In genomic region chr11:90476442-90477007, GRCh38 we compare ENCODE assay signal across 8 cellular contexts.
DNase-seq lines count a peak whose midpoint lies in the region; ATAC-seq, FAIRE-seq and TF ChIP-seq lines count a peak whose summit lies in the region.

No MANE protein-coding gene starts in this region.

- no peaks in the 10 kb centered on the region for H3K4me1 Mint-ChIP-seq in activated T-cell treated with anti-CD3 and anti-CD28 coated beads, Interleukin-2, amount 50 U/mL, for 24 hours (ENCODE audit: low read depth)
- no peaks in the 10 kb centered on the region for H3K4me1 Mint-ChIP-seq in neural progenitor cell

- H3K9me3 ChIP-seq in NT2/D1 (ENCODE audit: insufficient read depth, low read length) (no peaks in the 10 kb centered on the region), neural progenitor cell (ENCODE audit: low read depth) (no peaks in the 10 kb centered on the region)

- no peak overlapping the region for H3K27ac Mint-ChIP-seq in activated T-cell treated with anti-CD3 and anti-CD28 coated beads, Interleukin-2, amount 50 U/mL, for 24 hours
- H3K27ac Mint-ChIP-seq in neural progenitor cell: no peak overlapping the region

- no peaks in the 10 kb centered on the region for H3K79me2 ChIP-seq in neural progenitor cell (ENCODE audit: low read depth)

- peak; percentile 26 to 30 for DNase-seq in activated T-cell treated with anti-CD3 and anti-CD28 coated beads, Interleukin-2, amount 50 U/mL, for 48 hours
- DNase-seq in activated T-cell treated with anti-CD3 and anti-CD28 coated beads, Interleukin-2, amount 50 U/mL, for 24 hours: no peak
- DNase-seq in NT2/D1 (ENCODE audit: low read depth, low spot score) (peak; percentile 22), dermis blood vessel endothelial cell (peak; percentile 63), neural progenitor cell (ENCODE audit: low spot score) (peak; percentile 58), HTR-8/SVneo (ENCODE audit: insufficient read length, low spot score) (no peak), NCI-H1694 treated with DMSO at 0.1 percent for 48 hours (lab: John Stamatoyannopoulos, UW) (no peak)

- peak; percentile 75 for TF ChIP-seq CTCF in neural progenitor cell (IDR thresholded peaks at IDR 0.05)

- no peak overlapping the region for H3K27ac ChIP-seq in neural progenitor cell

- H3K4me1 ChIP-seq in NT2/D1 (ENCODE audit: insufficient read depth, insufficient read length): no peaks in the 10 kb centered on the region
- H3K4me1 ChIP-seq in neural progenitor cell: no peaks in the 10 kb centered on the region

- peaks cover 2% of the 10 kb centered on the region for H3K9me3 Mint-ChIP-seq in activated T-cell treated with anti-CD3 and anti-CD28 coated beads, Interleukin-2, amount 50 U/mL, for 24 hours
- H3K9me3 Mint-ChIP-seq in neural progenitor cell: no peaks in the 10 kb centered on the region

- no peak for FAIRE-seq in HTR-8/SVneo (lab: Jason Lieb, UNC)

- no peaks in the 10 kb centered on the region for H3F3A ChIP-seq in neural progenitor cell (ENCODE audit: low read depth)

- no peak overlapping the region for H2AFZ ChIP-seq in neural progenitor cell (replicated peaks)

- H3K36me3 Mint-ChIP-seq in activated T-cell treated with anti-CD3 and anti-CD28 coated beads, Interleukin-2, amount 50 U/mL, for 24 hours (ENCODE audit: low read depth): no peaks in the 10 kb centered on the region
- no peaks in the 10 kb centered on the region for H3K36me3 Mint-ChIP-seq in neural progenitor cell

- H3K27me3 Mint-ChIP-seq in activated T-cell treated with anti-CD3 and anti-CD28 coated beads, Interleukin-2, amount 50 U/mL, for 24 hours: no peaks in the 10 kb centered on the region
- no peaks in the 10 kb centered on the region for H3K27me3 Mint-ChIP-seq in neural progenitor cell (ENCODE audit: insufficient read depth, low read depth)

- H4K20me1 ChIP-seq in neural progenitor cell (ENCODE audit: low read depth): no peaks in the 10 kb centered on the region

- H3K4me2 ChIP-seq in neural progenitor cell: no peak overlapping the region

- H3K36me3 ChIP-seq in NT2/D1 (ENCODE audit: insufficient read depth, insufficient read length, low read length) (no peaks in the 10 kb centered on the region), neural progenitor cell (no peaks in the 10 kb centered on the region)

- H3K4me3 Mint-ChIP-seq in activated T-cell treated with anti-CD3 and anti-CD28 coated beads, Interleukin-2, amount 50 U/mL, for 24 hours: no peak overlapping the region
- H3K4me3 Mint-ChIP-seq in neural progenitor cell: no peak overlapping the region

- no peaks in the 10 kb centered on the region for H3K27me3 ChIP-seq in NT2/D1 (ENCODE audit: insufficient read depth, insufficient read length)
- H3K27me3 ChIP-seq in neural progenitor cell: no peaks in the 10 kb centered on the region

- H3K9ac ChIP-seq in NT2/D1 (ENCODE audit: insufficient read length, low read depth) (no peak overlapping the region), neural progenitor cell (no peak overlapping the region)

- peak; percentile 64 for ATAC-seq in HG02885 (IDR thresholded peaks at IDR 0.05; ENCODE audit: poor library complexity, unreplicated experiment)

- H3K4me3 ChIP-seq in NT2/D1 (ENCODE audit: insufficient read length, low read depth) (no peak overlapping the region), neural progenitor cell (no peak overlapping the region)

Comparison
In these comparisons a context has a peak if more than half of its experiments do, and no peak if none do; other contexts are left out.
1. DNase-seq: peak in activated T-cell treated with anti-CD3 and anti-CD28 coated beads, Interleukin-2, amount 50 U/mL, for 48 hours (2 of 2), NT2/D1 (single experiment), dermis blood vessel endothelial cell (single experiment) and neural progenitor cell (single experiment); none in activated T-cell treated with anti-CD3 and anti-CD28 coated beads, Interleukin-2, amount 50 U/mL, for 24 hours (single experiment), HTR-8/SVneo (single experiment) and NCI-H1694 treated with DMSO at 0.1 percent for 48 hours (single experiment).